ENCODE assay signal across 33 cellular contexts in genomic region chr2:142617461-142617860, GRCh38.
"Had no signal": no experiment of that assay in that cellular context is flagged by ENCODE, and none has a peak within 500 bp of the region (broad histone marks: within the 10 kb centered on the region; RNA-seq: fewer than 3 reads in every experiment).

No MANE protein-coding gene starts in this region.

- H3K27ac ChIP-seq: adrenal gland, ascending aorta, body of pancreas, brain microvascular endothelial cell, cardiac muscle cell had no signal

- H3K36me3 ChIP-seq: adrenal gland, ascending aorta, brain microvascular endothelial cell, cardiac muscle cell had no signal

- H3K27me3 ChIP-seq: adrenal gland, ascending aorta, body of pancreas, brain microvascular endothelial cell, cardiac muscle cell had no signal

- H3K4me3 ChIP-seq: adrenal gland, ascending aorta, body of pancreas, cardiac muscle cell had no signal

- H3K9me3 ChIP-seq: adrenal gland, ascending aorta, body of pancreas had no signal

- ATAC-seq: activated naive CD4-positive, alpha-beta T cell treated with anti-CD3 and anti-CD28 coated beads, Interleukin-2, amount 50 U/mL, for 72 hours; activated naive CD8-positive, alpha-beta T cell treated with anti-CD3 and anti-CD28 coated beads, Interleukin-2, amount 50 U/mL, for 24 hours; activated T-cell treated with anti-CD3 and anti-CD28 coated beads, Interleukin-2, amount 50 U/mL, for 4 hours; activated T-cell treated with anti-CD3 and anti-CD28 coated beads, Interleukin-2, amount 50 U/mL, for 72 hours; activated T-helper 17 cell treated with anti-CD3 and anti-CD28 coated beads, Interleukin-2, amount 50 U/mL, for 72 hours; body of pancreas had no signal

- DNase-seq: activated effector memory CD4-positive, alpha-beta T cell treated with anti-CD3 and anti-CD28 coated beads, Interleukin-2, amount 50 U/mL, for 16 hours; activated effector memory CD4-positive, alpha-beta T cell treated with Interleukin-2 at 50 U/mL for 16 hours; activated gamma-delta T cell; activated gamma-delta T cell treated with Interleukin-2 at 50 U/mL for 16 hours; activated naive CD4-positive, alpha-beta T cell; activated naive CD4-positive, alpha-beta T cell treated with anti-CD3 and anti-CD28 coated beads for 36 hours; activated naive CD4-positive, alpha-beta T cell treated with anti-CD3 and anti-CD28 coated beads, Interleukin-2, amount 10 ng/mL, durations not matched to agents 7 days and 5 days; activated naive CD4-positive, alpha-beta T cell treated with anti-CD3 and anti-CD28 coated beads, Interleukin-2, amount 50 U/mL, for 16 hours; activated naive CD4-positive, alpha-beta T cell treated with Interleukin-2 at 50 U/mL for 16 hours; activated naive CD8-positive, alpha-beta T cell treated with anti-CD3 and anti-CD28 coated beads for 36 hours; activated naive CD8-positive, alpha-beta T cell treated with anti-CD3 and anti-CD28 coated beads, Interleukin-2, amount 10 ng/mL, durations not matched to agents 7 days and 5 days; activated naive CD8-positive, alpha-beta T cell treated with anti-CD3 and anti-CD28 coated beads, Interleukin-2, amount 50 U/mL, for 24 hours; activated T-cell treated with anti-CD3 and anti-CD28 coated beads for 4 hours; activated T-cell treated with anti-CD3 and anti-CD28 coated beads, Interleukin-2, amount 50 U/mL, for 1 hour; activated T-cell treated with anti-CD3 and anti-CD28 coated beads, Interleukin-2, amount 50 U/mL, for 24 hours; activated T-cell treated with anti-CD3 and anti-CD28 coated beads, Interleukin-2, amount 50 U/mL, for 4 hours; activated T-cell treated with anti-CD3 and anti-CD28 coated beads, Interleukin-2, amount 50 U/mL, for 48 hours; activated T-cell treated with anti-CD3 and anti-CD28 coated beads, Interleukin-2, amount 50 U/mL, for 72 hours; adrenal gland; amniotic stem cell; amygdala; anterior cingulate cortex; aorta; body of pancreas; brain microvascular endothelial cell; caudate nucleus; central memory CD4-positive, alpha-beta T cell; cerebellar nuclear complex had no signal

- H3K4me1 ChIP-seq: adrenal gland, ascending aorta, body of pancreas had no signal

- FAIRE-seq: astrocyte had no signal
